27 cellular contexts compared by ENCODE assay signal in genomic region chr2:72097276-72097675, GRCh38. TPM values are rescaled to one million over a fixed set of nuclear protein-coding genes. Genes with fewer than 3 reads are reported as not detected.
"Had no signal": no experiment of that assay in that cellular context is flagged by ENCODE, and none has a peak within 500 bp of the region (broad histone marks: within the 10 kb centered on the region; RNA-seq: fewer than 3 reads in every experiment).

No MANE protein-coding gene starts in this region.

- ATAC-seq: activated CD4-positive, alpha-beta T cell treated with anti-CD3 and anti-CD28 coated beads for 36 hours; activated CD8-positive, alpha-beta T cell treated with anti-CD3 and anti-CD28 coated beads for 36 hours; T-cell had no signal

- H3K4me1 ChIP-seq: breast epithelium had no signal

- H3K4me3 Mint-ChIP-seq: activated CD4-positive, alpha-beta T cell treated with anti-CD3 and anti-CD28 coated beads for 36 hours; activated CD8-positive, alpha-beta T cell treated with anti-CD3 and anti-CD28 coated beads for 36 hours; activated naive CD4-positive, alpha-beta T cell treated with anti-CD3 and anti-CD28 coated beads, Interleukin-2, amount 50 U/mL, for 24 hours; activated T-cell treated with anti-CD3 and anti-CD28 coated beads, Interleukin-2, amount 50 U/mL, for 24 hours; activated T-helper 1 cell treated with anti-CD3 and anti-CD28 coated beads, Interleukin-12 subunit alpha, Interleukin-12 subunit beta, Interleukin-2, Interleukin-4 antibody, amounts not matched to agents 30 ng/mL and 10 ng/mL and 1 ng/mL, durations not matched to agents 14 hours and 24 hours and 36 hours; T-cell had no signal

- H3K36me3 ChIP-seq: breast epithelium, MG63 had no signal

- H3K27ac Mint-ChIP-seq: activated CD4-positive, alpha-beta T cell treated with anti-CD3 and anti-CD28 coated beads for 36 hours; activated CD8-positive, alpha-beta T cell treated with anti-CD3 and anti-CD28 coated beads for 36 hours; activated naive CD4-positive, alpha-beta T cell treated with anti-CD3 and anti-CD28 coated beads, Interleukin-2, amount 50 U/mL, for 24 hours; activated T-cell treated with anti-CD3 and anti-CD28 coated beads, Interleukin-2, amount 50 U/mL, for 24 hours; activated T-helper 1 cell treated with anti-CD3 and anti-CD28 coated beads, Interleukin-12 subunit alpha, Interleukin-12 subunit beta, Interleukin-2, Interleukin-4 antibody, amounts not matched to agents 30 ng/mL and 10 ng/mL and 1 ng/mL, durations not matched to agents 14 hours and 24 hours and 36 hours; T-cell had no signal

- H3K27ac ChIP-seq: breast epithelium, KMS-11, VCaP had no signal

- H3K4me3 ChIP-seq: breast epithelium, MG63 had no signal

- H3K4me2 ChIP-seq: KMS-11 had no signal

- H3K9me3 Mint-ChIP-seq: activated CD8-positive, alpha-beta T cell treated with anti-CD3 and anti-CD28 coated beads for 36 hours; activated naive CD4-positive, alpha-beta T cell treated with anti-CD3 and anti-CD28 coated beads, Interleukin-2, amount 50 U/mL, for 24 hours; activated T-cell treated with anti-CD3 and anti-CD28 coated beads, Interleukin-2, amount 50 U/mL, for 24 hours; activated T-helper 1 cell treated with anti-CD3 and anti-CD28 coated beads, Interleukin-12 subunit alpha, Interleukin-12 subunit beta, Interleukin-2, Interleukin-4 antibody, amounts not matched to agents 30 ng/mL and 10 ng/mL and 1 ng/mL, durations not matched to agents 14 hours and 24 hours and 36 hours; T-cell had no signal

- H3K9ac ChIP-seq: KMS-11 had no signal

- H3K4me1 Mint-ChIP-seq: activated CD4-positive, alpha-beta T cell treated with anti-CD3 and anti-CD28 coated beads for 36 hours; activated naive CD4-positive, alpha-beta T cell treated with anti-CD3 and anti-CD28 coated beads, Interleukin-2, amount 50 U/mL, for 24 hours; T-cell had no signal

- H3K27me3 ChIP-seq: breast epithelium, MG63 had no signal

- H3K36me3 Mint-ChIP-seq: activated naive CD4-positive, alpha-beta T cell treated with anti-CD3 and anti-CD28 coated beads, Interleukin-2, amount 50 U/mL, for 24 hours; T-cell had no signal

- DNase-seq: activated CD4-positive, alpha-beta T cell treated with anti-CD3 and anti-CD28 coated beads for 36 hours; activated CD4-positive, CD25-positive, alpha-beta regulatory T cell; activated CD8-positive, alpha-beta T cell treated with anti-CD3 and anti-CD28 coated beads for 36 hours; activated effector memory CD4-positive, alpha-beta T cell treated with Interleukin-2 at 50 U/mL for 16 hours; activated naive CD4-positive, alpha-beta T cell; activated T-cell treated with anti-CD3 and anti-CD28 coated beads, Interleukin-2, amount 50 U/mL, for 24 hours; aorta; MG63; MV-4-11; NCI-H1105; NCI-H1436; NCI-H1694 treated with DMSO at 0.1 percent for 48 hours; NCI-H2029 treated with DMSO at 0.1 percent for 48 hours; NCI-H345; NCI-H510A; NCI-H526 treated with DMSO at 0.1 percent for 48 hours; NCI-H82; SIG-M5; T-cell; T-helper 2 cell; T1000 had no signal

- H3K9me3 ChIP-seq: breast epithelium, MG63 had no signal

RNA-seq across cellular contexts. Expression of gene CYP26B1, which starts 50.4 kb away (rescaled TPM):
- total RNA-seq: activated CD4-positive, alpha-beta T cell treated with anti-CD3 and anti-CD28 coated beads for 36 hours; activated CD8-positive, alpha-beta T cell treated with anti-CD3 and anti-CD28 coated beads for 36 hours; activated T-helper 1 cell treated with anti-CD3 and anti-CD28 coated beads, Interleukin-12 subunit alpha, Interleukin-12 subunit beta, Interleukin-2, Interleukin-4 antibody, amounts not matched to agents 30 ng/mL and 10 ng/mL and 1 ng/mL, durations not matched to agents 14 hours and 24 hours and 36 hours; OCI-LY7 had no signal
